Comparison of ENCODE assay signal across 8 cellular contexts in genomic region chr3:24264748-24265158, GRCh38.
DNase-seq lines count a peak whose midpoint lies in the region; ATAC-seq and TF ChIP-seq lines count a peak whose summit lies in the region.

No MANE protein-coding gene starts in this region.

- no peaks in the 10 kb centered on the region for H3K4me1 Mint-ChIP-seq in activated T-cell treated with anti-CD3 and anti-CD28 coated beads, Interleukin-2, amount 50 U/mL, for 24 hours (ENCODE audit: low read depth)

- H3K4me3 Mint-ChIP-seq in activated T-cell treated with anti-CD3 and anti-CD28 coated beads, Interleukin-2, amount 50 U/mL, for 24 hours: no peak overlapping the region

- H3K36me3 Mint-ChIP-seq in activated T-cell treated with anti-CD3 and anti-CD28 coated beads, Interleukin-2, amount 50 U/mL, for 24 hours (ENCODE audit: low read depth): no peaks in the 10 kb centered on the region

- H3K27ac ChIP-seq in KMS-11 (no peak overlapping the region), adrenal gland (no peak overlapping the region), upper lobe of left lung (no peak overlapping the region)

- ATAC-seq in GM21737 (IDR thresholded peaks at IDR 0.05; ENCODE audit: unreplicated experiment) (peak; percentile 74), upper lobe of left lung (ENCODE audit: low FRiP score in 2 of 2) (peak in 1 of 2 donors; percentile 78)

- intact Hi-C loops in adrenal gland (cut with DNase I): loop anchor here in 1 of 2 donors (10.0 kb wide), 1 partner anchor 230 kb away; the partner anchor contains the start of gene THRB

- H3K27me3 Mint-ChIP-seq in activated T-cell treated with anti-CD3 and anti-CD28 coated beads, Interleukin-2, amount 50 U/mL, for 24 hours: peaks cover 7% of the 10 kb centered on the region

- peaks cover 0 to 7% (median 0%) of the 10 kb centered on the region in 3 donors for H3K9me3 ChIP-seq in adrenal gland (replicated peaks in 1 of 3)
- no peaks in the 10 kb centered on the region for H3K9me3 ChIP-seq in upper lobe of left lung

- peak; percentile 62 for DNase-seq in NCI-H82 (lab: John Stamatoyannopoulos, UW)
- DNase-seq in NCI-H82 treated with DMSO at 0.1 percent for 48 hours (lab: John Stamatoyannopoulos, UW; ENCODE audit: unreplicated experiment): no peak
- DNase-seq in adrenal gland: peak in 4 of 7 donors; percentile 27 to 34 (median 30)
- DNase-seq in iPS-NIHi7 (ENCODE audit: extremely low spot score): peak; percentile 54
- DNase-seq in upper lobe of left lung: no peak
- no peak for DNase-seq in activated T-cell treated with anti-CD3 and anti-CD28 coated beads, Interleukin-2, amount 50 U/mL, for 24 hours

- TF ChIP-seq CTCF in KMS-11 (conservative IDR thresholded peaks at IDR 0.05; ENCODE audit: low read depth, low read length) (peak; percentile 79), adrenal gland (IDR thresholded peaks at IDR 0.05) (peak; percentile 50 to 86 (median 75)), upper lobe of left lung (IDR thresholded peaks at IDR 0.05) (peak; percentile 29 to 66 (median 49))

- no peaks in the 10 kb centered on the region for H4K20me1 ChIP-seq in KMS-11 (ENCODE audit: insufficient read depth)

- H3K36me3 ChIP-seq in KMS-11 (ENCODE audit: insufficient read depth): no peaks in the 10 kb centered on the region
- H3K36me3 ChIP-seq in adrenal gland (replicated peaks in 1 of 2): no peaks in the 10 kb centered on the region
- no peaks in the 10 kb centered on the region for H3K36me3 ChIP-seq in upper lobe of left lung

- TF ChIP-seq EP300 in upper lobe of left lung (IDR thresholded peaks at IDR 0.05): no peak

- TF ChIP-seq POLR2A in adrenal gland (IDR thresholded peaks at IDR 0.05): no peak
- TF ChIP-seq POLR2A in upper lobe of left lung (IDR thresholded peaks at IDR 0.05): no peak

- H3K79me2 ChIP-seq in KMS-11 (ENCODE audit: insufficient read depth, low read depth): no peaks in the 10 kb centered on the region

- H3K27me3 ChIP-seq in KMS-11 (ENCODE audit: insufficient read depth, low read depth): no peaks in the 10 kb centered on the region
- no peaks in the 10 kb centered on the region for H3K27me3 ChIP-seq in adrenal gland
- no peaks in the 10 kb centered on the region for H3K27me3 ChIP-seq in upper lobe of left lung

- no peak overlapping the region for H2AFZ ChIP-seq in KMS-11 (ENCODE audit: low read depth)

- H3K4me1 ChIP-seq in KMS-11 (ENCODE audit: low read depth, poor library complexity, severe bottlenecking): no peaks in the 10 kb centered on the region
- H3K4me1 ChIP-seq in adrenal gland (replicated peaks in 1 of 2): peaks cover 0 to 2% of the 10 kb centered on the region in 2 donors
- H3K4me1 ChIP-seq in upper lobe of left lung: no peaks in the 10 kb centered on the region

- no peak overlapping the region for H3K9ac ChIP-seq in KMS-11

- 54 to 56% (median 55%) methylated on average over 3 of the region's 3 CpGs for WGBS in adrenal gland, 4 donors
- WGBS in upper lobe of left lung, 2 donors: 49 to 54% methylated on average over 3 of the region's 3 CpGs

- H3K9me3 Mint-ChIP-seq in activated T-cell treated with anti-CD3 and anti-CD28 coated beads, Interleukin-2, amount 50 U/mL, for 24 hours: no peaks in the 10 kb centered on the region

- H3K27ac Mint-ChIP-seq in activated T-cell treated with anti-CD3 and anti-CD28 coated beads, Interleukin-2, amount 50 U/mL, for 24 hours: no peak overlapping the region

- H3K4me3 ChIP-seq in KMS-11 (IDR thresholded peaks at IDR 0.05; ENCODE audit: insufficient read depth, low read depth, low read length): no peak overlapping the region
- no peak overlapping the region for H3K4me3 ChIP-seq in adrenal gland
- H3K4me3 ChIP-seq in upper lobe of left lung: no peak overlapping the region

- H3K4me2 ChIP-seq in KMS-11: no peak overlapping the region

Comparison
In these comparisons a context has a peak if more than half of its experiments do, and no peak if none do; other contexts are left out.
1. DNase-seq: peak in NCI-H82 (single experiment), adrenal gland (4 of 7) and iPS-NIHi7 (single experiment); none in NCI-H82 treated with DMSO at 0.1 percent for 48 hours (single experiment), upper lobe of left lung (0 of 2) and activated T-cell treated with anti-CD3 and anti-CD28 coated beads, Interleukin-2, amount 50 U/mL, for 24 hours (single experiment).
2. Peak in every context shown above with its lines, with median percentiles within 50 percentile points of each other: CTCF ChIP-seq.